ENCODE assay signal across 2 cellular contexts in the genomic region with DNA sequence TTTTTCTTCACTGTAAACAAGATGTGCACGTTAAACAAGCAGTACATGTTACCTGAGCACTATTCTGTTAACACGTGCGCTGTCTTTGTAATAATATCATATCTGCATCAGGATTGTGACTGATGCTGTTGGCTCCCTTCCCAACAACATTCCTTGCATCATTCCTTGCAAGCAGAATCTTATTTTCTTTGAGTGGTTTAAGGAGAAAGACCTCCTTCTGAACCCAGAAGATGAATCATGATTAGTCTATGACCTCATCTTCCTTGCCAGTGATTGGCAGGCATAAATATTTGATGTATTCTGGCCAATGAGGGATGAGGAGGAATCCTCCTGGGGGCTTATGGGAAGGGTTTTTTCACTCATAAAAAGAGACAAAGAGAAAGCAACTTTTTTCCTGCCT.
TF ChIP-seq lines count a peak whose summit lies in the region.

No MANE protein-coding gene starts in this region.

TF ChIP-seq in endothelial cell of umbilical vein, 7 proteins besides CTCF, POLR2A, EP300 and RAD21:
- peak; percentile 89 for TF ChIP-seq JUN (IDR thresholded peaks at IDR 0.05; ENCODE audit: borderline replicate concordance, insufficient read depth, insufficient read length, low read depth)
- TF ChIP-seq EZH2 (IDR thresholded peaks at IDR 0.05; ENCODE audit: borderline replicate concordance, low read depth, low read length, severe bottlenecking) = no peak
- TF ChIP-seq FOS (IDR thresholded peaks at IDR 0.05; ENCODE audit: borderline replicate concordance, insufficient read depth, low read length) = peak; percentile 82
- no peak for TF ChIP-seq MYC (IDR thresholded peaks at IDR 0.05; ENCODE audit: low read depth, low read length)
- peak; percentile 32 for TF ChIP-seq GATA2 (IDR thresholded peaks at IDR 0.05; ENCODE audit: insufficient read depth, insufficient read length, low read depth, low read length)
- TF ChIP-seq, protein P1, sequence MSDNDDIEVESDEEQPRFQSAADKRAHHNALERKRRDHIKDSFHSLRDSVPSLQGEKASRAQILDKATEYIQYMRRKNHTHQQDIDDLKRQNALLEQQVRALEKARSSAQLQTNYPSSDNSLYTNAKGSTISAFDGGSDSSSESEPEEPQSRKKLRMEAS (IDR thresholded peaks at IDR 0.05; ENCODE audit: insufficient read depth, insufficient read length) = peak; percentile 34
- peak; percentile 40 for TF ChIP-seq POLR2AphosphoS5 (IDR thresholded peaks at IDR 0.05; ENCODE audit: insufficient read depth, low read depth, low read length)

TF ChIP-seq in neural cell, 6 proteins besides CTCF, POLR2A, EP300 and RAD21:
- TF ChIP-seq POLR2AphosphoS5 (IDR thresholded peaks at IDR 0.05) (peak; percentile 95), SMC3 (conservative IDR thresholded peaks at IDR 0.05; ENCODE audit: poor library complexity) (peak; percentile 38), EZH2 (IDR thresholded peaks at IDR 0.05; ENCODE audit: borderline replicate concordance, insufficient read depth, low read length, poor library complexity, severe bottlenecking) (no peak), TAF1 (IDR thresholded peaks at IDR 0.05; ENCODE audit: low read depth) (no peak)
- TF ChIP-seq, protein P2, sequence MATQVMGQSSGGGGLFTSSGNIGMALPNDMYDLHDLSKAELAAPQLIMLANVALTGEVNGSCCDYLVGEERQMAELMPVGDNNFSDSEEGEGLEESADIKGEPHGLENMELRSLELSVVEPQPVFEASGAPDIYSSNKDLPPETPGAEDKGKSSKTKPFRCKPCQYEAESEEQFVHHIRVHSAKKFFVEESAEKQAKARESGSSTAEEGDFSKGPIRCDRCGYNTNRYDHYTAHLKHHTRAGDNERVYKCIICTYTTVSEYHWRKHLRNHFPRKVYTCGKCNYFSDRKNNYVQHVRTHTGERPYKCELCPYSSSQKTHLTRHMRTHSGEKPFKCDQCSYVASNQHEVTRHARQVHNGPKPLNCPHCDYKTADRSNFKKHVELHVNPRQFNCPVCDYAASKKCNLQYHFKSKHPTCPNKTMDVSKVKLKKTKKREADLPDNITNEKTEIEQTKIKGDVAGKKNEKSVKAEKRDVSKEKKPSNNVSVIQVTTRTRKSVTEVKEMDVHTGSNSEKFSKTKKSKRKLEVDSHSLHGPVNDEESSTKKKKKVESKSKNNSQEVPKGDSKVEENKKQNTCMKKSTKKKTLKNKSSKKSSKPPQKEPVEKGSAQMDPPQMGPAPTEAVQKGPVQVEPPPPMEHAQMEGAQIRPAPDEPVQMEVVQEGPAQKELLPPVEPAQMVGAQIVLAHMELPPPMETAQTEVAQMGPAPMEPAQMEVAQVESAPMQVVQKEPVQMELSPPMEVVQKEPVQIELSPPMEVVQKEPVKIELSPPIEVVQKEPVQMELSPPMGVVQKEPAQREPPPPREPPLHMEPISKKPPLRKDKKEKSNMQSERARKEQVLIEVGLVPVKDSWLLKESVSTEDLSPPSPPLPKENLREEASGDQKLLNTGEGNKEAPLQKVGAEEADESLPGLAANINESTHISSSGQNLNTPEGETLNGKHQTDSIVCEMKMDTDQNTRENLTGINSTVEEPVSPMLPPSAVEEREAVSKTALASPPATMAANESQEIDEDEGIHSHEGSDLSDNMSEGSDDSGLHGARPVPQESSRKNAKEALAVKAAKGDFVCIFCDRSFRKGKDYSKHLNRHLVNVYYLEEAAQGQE (IDR thresholded peaks at IDR 0.05; ENCODE audit: borderline replicate concordance) = peak; percentile 100
TF ChIP-seq in neural cell: peak in this region for 3.
